28 cellular contexts compared by ENCODE assay signal in genomic region chr7:90857595-90857994, GRCh38.
DNase-seq lines count a peak whose midpoint lies in the region; ATAC-seq and TF ChIP-seq lines count a peak whose summit lies in the region.
"Had no signal": no experiment of that assay in that cellular context is flagged by ENCODE, and none has a peak within 500 bp of the region (broad histone marks: within the 10 kb centered on the region; RNA-seq: fewer than 3 reads in every experiment).

No MANE protein-coding gene starts in this region.

- H3K36me3 ChIP-seq in breast epithelium = no peaks in the 10 kb centered on the region
- H3K36me3 ChIP-seq in heart left ventricle = no peaks in the 10 kb centered on the region
- H3K36me3 ChIP-seq: ascending aorta, neural progenitor cell, sigmoid colon, upper lobe of left lung had no signal

- H3K27ac ChIP-seq in breast epithelium = no peak overlapping the region
- no peak overlapping the region for H3K27ac ChIP-seq in heart left ventricle
- H3K27ac ChIP-seq: ascending aorta, neural progenitor cell, sigmoid colon, SK-N-MC, upper lobe of left lung had no signal

- ATAC-seq in heart left ventricle = peak in 3 of 4 donors; percentile 72 to 79 (median 78)
- ATAC-seq: stimulated activated effector memory CD8-positive, alpha-beta T cell treated with anti-CD3 and anti-CD28 coated beads, Interleukin-12 subunit alpha, Interleukin-12 subunit beta, amount 100 ng/mL, for 72 hours had no signal

- TF ChIP-seq CTCF in MCF 10A (IDR thresholded peaks at IDR 0.05; ENCODE audit: unreplicated experiment) (no peak), breast epithelium (IDR thresholded peaks at IDR 0.05) (no peak), heart left ventricle (IDR thresholded peaks at IDR 0.05) (peak in 5 of 12 donors; percentile 9 to 33 (median 28))

- H3K27ac Mint-ChIP-seq in MCF 10A (ENCODE audit: low read depth, unreplicated experiment) = no peak overlapping the region
- H3K27ac Mint-ChIP-seq: activated naive CD8-positive, alpha-beta T cell treated with anti-CD3 and anti-CD28 coated beads for 36 hours; HFFc6; neural progenitor cell; stimulated activated effector memory CD8-positive, alpha-beta T cell treated with anti-CD3 and anti-CD28 coated beads, Interleukin-12 subunit alpha, Interleukin-12 subunit beta, amount 100 ng/mL, for 72 hours had no signal

- no peaks in the 10 kb centered on the region for H3K9me3 Mint-ChIP-seq in MCF 10A (ENCODE audit: unreplicated experiment)
- H3K9me3 Mint-ChIP-seq: activated naive CD8-positive, alpha-beta T cell treated with anti-CD3 and anti-CD28 coated beads for 36 hours; HFFc6; neural progenitor cell had no signal

- H3K4me3 ChIP-seq in breast epithelium (no peak overlapping the region), heart left ventricle (no peak overlapping the region)
- H3K4me3 ChIP-seq: ascending aorta, neural progenitor cell, sigmoid colon, SK-N-MC, upper lobe of left lung had no signal

- no peak for TF ChIP-seq POLR2A in breast epithelium (IDR thresholded peaks at IDR 0.05)
- TF ChIP-seq POLR2A in heart left ventricle (IDR thresholded peaks at IDR 0.05) = no peak

- no peaks in the 10 kb centered on the region for H3K4me1 Mint-ChIP-seq in MCF 10A (ENCODE audit: insufficient read depth, unreplicated experiment)
- H3K4me1 Mint-ChIP-seq: activated naive CD8-positive, alpha-beta T cell treated with anti-CD3 and anti-CD28 coated beads for 36 hours; stimulated activated effector memory CD8-positive, alpha-beta T cell treated with anti-CD3 and anti-CD28 coated beads, Interleukin-12 subunit alpha, Interleukin-12 subunit beta, amount 100 ng/mL, for 72 hours had no signal

- peaks cover 5% of the 10 kb centered on the region for H3K36me3 Mint-ChIP-seq in MCF 10A (ENCODE audit: insufficient read depth, unreplicated experiment)
- H3K36me3 Mint-ChIP-seq: activated naive CD8-positive, alpha-beta T cell treated with anti-CD3 and anti-CD28 coated beads for 36 hours; neural progenitor cell; stimulated activated effector memory CD8-positive, alpha-beta T cell treated with anti-CD3 and anti-CD28 coated beads, Interleukin-12 subunit alpha, Interleukin-12 subunit beta, amount 100 ng/mL, for 72 hours had no signal

- H3K9me3 ChIP-seq in breast epithelium (no peaks in the 10 kb centered on the region), heart left ventricle (no peaks in the 10 kb centered on the region)
- H3K9me3 ChIP-seq: ascending aorta, sigmoid colon, upper lobe of left lung had no signal

- H3K27me3 ChIP-seq in breast epithelium (no peaks in the 10 kb centered on the region), heart left ventricle (no peaks in the 10 kb centered on the region)
- H3K27me3 ChIP-seq: ascending aorta, neural progenitor cell, sigmoid colon, upper lobe of left lung had no signal

- CTCF ChIA-PET in MCF 10A (lab: Yijun Ruan, JAX) = no interaction called here

- H3K4me1 ChIP-seq in breast epithelium (no peaks in the 10 kb centered on the region), heart left ventricle (peaks cover 0 to 2% (median 0%) of the 10 kb centered on the region in 12 donors)
- H3K4me1 ChIP-seq: ascending aorta, sigmoid colon, upper lobe of left lung had no signal

- DNase-seq in MCF 10A (ENCODE audit: unreplicated experiment) (peak; percentile 1), breast epithelium (ENCODE audit: low spot score in 2 of 2) (no peak), NCI-H446 treated with DMSO at 0.1 percent for 48 hours (lab: John Stamatoyannopoulos, UW) (peak; percentile 71), heart left ventricle (peak in 2 of 5 donors; percentile 11 to 39), pons (ENCODE audit: low spot score) (peak; percentile 9), ureter (ENCODE audit: low spot score) (no peak)
- DNase-seq in activated CD4-positive, CD25-positive, alpha-beta regulatory T cell treated with anti-CD3 and anti-CD28 coated beads, Interleukin-2, amount 50 U/mL, for 72 hours = no peak
- no peak for DNase-seq in activated CD4-positive, alpha-beta T cell treated with anti-CD3 and anti-CD28 coated beads, Interleukin-2, amount 50 U/mL, for 48 hours
- DNase-seq: ACHN; activated CD4-positive, alpha-beta T cell treated with anti-CD3 and anti-CD28 coated beads for 4 hours; activated effector memory CD4-positive, alpha-beta T cell treated with anti-CD3 and anti-CD28 coated beads, Interleukin-2, amount 50 U/mL, for 16 hours; activated naive CD8-positive, alpha-beta T cell treated with anti-CD3 and anti-CD28 coated beads for 36 hours; activated T-cell treated with anti-CD3 and anti-CD28 coated beads, Interleukin-2, amount 50 U/mL, for 1 hour; GF-D8; GOT3; HFFc6; NCI-H1048; NCI-H1930; NCI-H526 treated with DMSO at 0.1 percent for 48 hours; RPMI8226; sigmoid colon; stimulated activated CD4-positive, alpha-beta T cell treated with anti-CD3 and anti-CD28 coated beads, Interleukin-4, amount 100 ng/mL, for 24 hours; T-helper 2 cell; upper lobe of left lung had no signal

- 42 to 51% (median 43%) methylated on average over 2 of the region's 2 CpGs for WGBS in heart left ventricle, 4 donors

- no TSS peak for BruUV-seq in MCF 10A (replicated peaks; lab: Mats Ljungman, UMichigan)

- H3K4me3 Mint-ChIP-seq in MCF 10A (ENCODE audit: unreplicated experiment) = no peak overlapping the region
- H3K4me3 Mint-ChIP-seq: activated naive CD8-positive, alpha-beta T cell treated with anti-CD3 and anti-CD28 coated beads for 36 hours; HFFc6; neural progenitor cell; stimulated activated effector memory CD8-positive, alpha-beta T cell treated with anti-CD3 and anti-CD28 coated beads, Interleukin-12 subunit alpha, Interleukin-12 subunit beta, amount 100 ng/mL, for 72 hours had no signal

- POLR2A ChIA-PET in MCF 10A (lab: Yijun Ruan, JAX) = no interaction called here

- no peaks in the 10 kb centered on the region for H3K27me3 Mint-ChIP-seq in MCF 10A (ENCODE audit: insufficient read depth, unreplicated experiment)
- H3K27me3 Mint-ChIP-seq: activated naive CD8-positive, alpha-beta T cell treated with anti-CD3 and anti-CD28 coated beads for 36 hours had no signal

- intact Hi-C loops in MCF 10A (cut with micrococcal nuclease) = no loop called here
- intact Hi-C loops in breast epithelium (cut with DNase I; ENCODE audit: low total_unique reads) = no loop called here
- intact Hi-C loops in heart left ventricle (cut with DNase I) = loop anchor here in 3 of 10 donors (5.0 to 10.0 kb wide), 2 partner anchors 175 to 177 kb away; no protein-coding TSS in a partner anchor

Comparison
In these comparisons a context has a peak if more than half of its experiments do, and no peak if none do; other contexts are left out.
1. DNase-seq: peak in MCF 10A (single experiment), NCI-H446 treated with DMSO at 0.1 percent for 48 hours (single experiment) and pons (single experiment); none in breast epithelium (0 of 2), activated CD4-positive, CD25-positive, alpha-beta regulatory T cell treated with anti-CD3 and anti-CD28 coated beads, Interleukin-2, amount 50 U/mL, for 72 hours (single experiment), ureter (single experiment) and activated CD4-positive, alpha-beta T cell treated with anti-CD3 and anti-CD28 coated beads, Interleukin-2, amount 50 U/mL, for 48 hours (0 of 2).